ENCODE assay signal across 1 cellular context in the genomic region with DNA sequence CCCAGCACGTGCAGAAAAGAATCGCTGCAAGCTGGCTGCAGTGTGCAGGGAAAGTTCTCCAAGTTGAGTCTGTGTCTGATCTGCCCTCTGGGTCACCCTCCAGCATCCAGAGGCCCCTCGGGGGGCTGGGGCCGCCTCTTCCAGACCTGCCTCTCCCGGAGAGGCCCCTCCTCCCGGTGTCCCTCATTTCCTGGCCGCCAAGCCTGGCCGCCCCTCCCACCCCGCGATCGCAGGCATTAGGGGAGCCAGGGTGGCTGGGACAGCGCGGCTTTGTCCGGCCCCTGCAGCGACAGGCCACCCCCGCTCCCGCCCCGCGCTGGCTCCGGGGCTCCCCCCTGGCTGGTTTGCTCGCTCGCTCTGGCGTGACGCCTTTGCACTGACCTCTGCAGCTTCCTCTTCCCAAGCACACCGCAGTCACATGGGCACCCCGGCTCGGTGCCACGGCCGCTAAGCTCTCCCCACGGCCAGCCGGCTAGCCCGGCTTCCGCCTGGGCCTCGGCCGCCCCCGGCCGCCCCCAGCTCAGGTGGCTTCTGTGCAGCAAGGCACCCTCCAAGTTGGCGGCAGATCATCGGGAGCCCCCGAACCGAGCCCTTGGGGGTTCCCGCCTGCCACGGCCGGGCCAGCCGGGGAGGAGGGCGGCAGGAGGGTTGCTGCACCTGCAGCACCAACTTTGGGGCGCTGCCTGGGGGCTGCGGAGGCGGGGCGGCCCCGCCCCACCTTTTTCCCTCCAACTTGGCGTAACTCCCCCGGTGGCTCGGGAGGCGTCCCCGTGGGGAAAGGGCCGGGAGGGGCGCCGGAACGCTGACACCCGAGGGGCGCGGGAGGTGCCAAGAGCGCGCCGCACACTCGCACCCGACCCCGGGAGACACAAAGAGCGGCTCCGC.
TF ChIP-seq lines count a peak whose summit lies in the region.

No MANE protein-coding gene starts in this region.

TF ChIP-seq in HepG2, 621 proteins besides CTCF, POLR2A, EP300 and RAD21 (continued from another document and continues in another):
- TF ChIP-seq ZMYM2 (CRISPR knock-in tag; IDR thresholded peaks at IDR 0.05) (0 out of 2 replicates have a peak, but pooled peaks have one; percentile 35), BORCS8-MEF2B (CRISPR knock-in tag; IDR thresholded peaks at IDR 0.05) (peak; percentile 21; the same call in 1 of the 2 replicates), ARHGAP35 (CRISPR knock-in tag; IDR thresholded peaks at IDR 0.05; ENCODE audit: borderline replicate concordance) (no peak), ZNF772 (CRISPR knock-in tag; IDR thresholded peaks at IDR 0.05) (peak; percentile 89), ZNF235 (CRISPR knock-in tag; IDR thresholded peaks at IDR 0.05; ENCODE audit: borderline replicate concordance) (no peak; the same call in 1 of the 2 replicates), HNF4A (CRISPR knock-in tag; IDR thresholded peaks at IDR 0.05) (no peak), ZNF460 (CRISPR knock-in tag; IDR thresholded peaks at IDR 0.05; ENCODE audit: borderline replicate concordance) (no peak), ZFP36 (IDR thresholded peaks at IDR 0.05; ENCODE audit: borderline replicate concordance, low read depth, low read length, partially characterized antibody) (no peak), CC2D1A (CRISPR knock-in tag; IDR thresholded peaks at IDR 0.05) (no peak), ZNF724P (CRISPR knock-in tag; IDR thresholded peaks at IDR 0.05; ENCODE audit: borderline replicate concordance) (peak; percentile 74; the same call in 1 of the 2 replicates), ZNF781 (CRISPR knock-in tag; IDR thresholded peaks at IDR 0.05; ENCODE audit: borderline replicate concordance, not compliant biosample characterization) (no peak), AGO1 (IDR thresholded peaks at IDR 0.05; ENCODE audit: low read depth, low read length, poor library complexity, severe bottlenecking) (no peak), ZNF598 (CRISPR knock-in tag; IDR thresholded peaks at IDR 0.05; ENCODE audit: borderline replicate concordance) (0 out of 2 replicates have a peak, but pooled peaks have one; percentile 78), ZNF737 (CRISPR knock-in tag; IDR thresholded peaks at IDR 0.05; ENCODE audit: borderline replicate concordance) (no peak), NFYB (CRISPR knock-in tag; IDR thresholded peaks at IDR 0.05) (no peak), KLF9 (CRISPR knock-in tag; IDR thresholded peaks at IDR 0.05; ENCODE audit: low read depth) (peak; percentile 43; the same call in 1 of the 2 replicates), MBD4 (IDR thresholded peaks at IDR 0.05; ENCODE audit: borderline replicate concordance, low read length) (no peak), ZNF883 (CRISPR knock-in tag; IDR thresholded peaks at IDR 0.05; ENCODE audit: not compliant biosample characterization) (peak; percentile 90), KLF11 (CRISPR knock-in tag; IDR thresholded peaks at IDR 0.05) (0 out of 2 replicates have a peak, but pooled peaks have one; percentile 27), NR2F6 (IDR thresholded peaks at IDR 0.05) (peak; percentile 43), NR2F6 (CRISPR knock-in tag; IDR thresholded peaks at IDR 0.05) (peak; percentile 76; the same call in 1 of the 2 replicates), GTF2F1 (IDR thresholded peaks at IDR 0.05; ENCODE audit: low read length) (no peak), ZNF644 (CRISPR knock-in tag; IDR thresholded peaks at IDR 0.05; ENCODE audit: low read depth) (no peak), TGIF2 (CRISPR knock-in tag; IDR thresholded peaks at IDR 0.05) (no peak), CAMTA2 (CRISPR knock-in tag; IDR thresholded peaks at IDR 0.05; ENCODE audit: borderline replicate concordance) (peak; percentile 72), STAG1 (CRISPR knock-in tag; IDR thresholded peaks at IDR 0.05) (peak; percentile 5; the same call in 1 of the 2 replicates), JDP2 (CRISPR knock-in tag; IDR thresholded peaks at IDR 0.05; ENCODE audit: borderline replicate concordance) (no peak), ZNF652 (CRISPR knock-in tag; IDR thresholded peaks at IDR 0.05; ENCODE audit: borderline replicate concordance, low read depth) (no peak), KDM6A (CRISPR knock-in tag; IDR thresholded peaks at IDR 0.05; ENCODE audit: low read depth) (no peak), ZNF331 (CRISPR knock-in tag; IDR thresholded peaks at IDR 0.05) (peak; percentile 11; the same call in 1 of the 2 replicates), ZKSCAN8 (CRISPR knock-in tag; IDR thresholded peaks at IDR 0.05; ENCODE audit: borderline replicate concordance) (no peak), SAP130 (CRISPR knock-in tag; IDR thresholded peaks at IDR 0.05; ENCODE audit: low read depth) (peak; percentile 72)
- TF ChIP-seq, protein P1, sequence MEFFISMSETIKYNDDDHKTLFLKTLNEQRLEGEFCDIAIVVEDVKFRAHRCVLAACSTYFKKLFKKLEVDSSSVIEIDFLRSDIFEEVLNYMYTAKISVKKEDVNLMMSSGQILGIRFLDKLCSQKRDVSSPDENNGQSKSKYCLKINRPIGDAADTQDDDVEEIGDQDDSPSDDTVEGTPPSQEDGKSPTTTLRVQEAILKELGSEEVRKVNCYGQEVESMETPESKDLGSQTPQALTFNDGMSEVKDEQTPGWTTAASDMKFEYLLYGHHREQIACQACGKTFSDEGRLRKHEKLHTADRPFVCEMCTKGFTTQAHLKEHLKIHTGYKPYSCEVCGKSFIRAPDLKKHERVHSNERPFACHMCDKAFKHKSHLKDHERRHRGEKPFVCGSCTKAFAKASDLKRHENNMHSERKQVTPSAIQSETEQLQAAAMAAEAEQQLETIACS (CRISPR knock-in tag; IDR thresholded peaks at IDR 0.05): peak; percentile 70
- TF ChIP-seq, protein P2, sequence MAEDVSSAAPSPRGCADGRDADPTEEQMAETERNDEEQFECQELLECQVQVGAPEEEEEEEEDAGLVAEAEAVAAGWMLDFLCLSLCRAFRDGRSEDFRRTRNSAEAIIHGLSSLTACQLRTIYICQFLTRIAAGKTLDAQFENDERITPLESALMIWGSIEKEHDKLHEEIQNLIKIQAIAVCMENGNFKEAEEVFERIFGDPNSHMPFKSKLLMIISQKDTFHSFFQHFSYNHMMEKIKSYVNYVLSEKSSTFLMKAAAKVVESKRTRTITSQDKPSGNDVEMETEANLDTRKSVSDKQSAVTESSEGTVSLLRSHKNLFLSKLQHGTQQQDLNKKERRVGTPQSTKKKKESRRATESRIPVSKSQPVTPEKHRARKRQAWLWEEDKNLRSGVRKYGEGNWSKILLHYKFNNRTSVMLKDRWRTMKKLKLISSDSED (CRISPR knock-in tag; IDR thresholded peaks at IDR 0.05): no peak
- TF ChIP-seq, protein P3, sequence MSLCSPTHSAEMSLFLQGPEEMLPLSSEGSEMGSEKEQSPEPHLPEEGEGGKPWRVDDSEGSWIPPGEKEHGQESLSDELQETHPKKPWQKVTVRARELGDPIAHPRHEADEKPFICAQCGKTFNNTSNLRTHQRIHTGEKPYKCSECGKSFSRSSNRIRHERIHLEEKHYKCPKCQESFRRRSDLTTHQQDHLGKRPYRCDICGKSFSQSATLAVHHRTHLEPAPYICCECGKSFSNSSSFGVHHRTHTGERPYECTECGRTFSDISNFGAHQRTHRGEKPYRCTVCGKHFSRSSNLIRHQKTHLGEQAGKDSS (CRISPR knock-in tag; IDR thresholded peaks at IDR 0.05; ENCODE audit: borderline replicate concordance, low read depth): peak; percentile 81; the same call in 1 of the 2 replicates
- TF ChIP-seq, protein P4, sequence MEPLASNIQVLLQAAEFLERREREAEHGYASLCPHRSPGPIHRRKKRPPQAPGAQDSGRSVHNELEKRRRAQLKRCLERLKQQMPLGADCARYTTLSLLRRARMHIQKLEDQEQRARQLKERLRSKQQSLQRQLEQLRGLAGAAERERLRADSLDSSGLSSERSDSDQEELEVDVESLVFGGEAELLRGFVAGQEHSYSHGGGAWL (CRISPR knock-in tag; IDR thresholded peaks at IDR 0.05): peak; percentile 96
- TF ChIP-seq, protein P5, sequence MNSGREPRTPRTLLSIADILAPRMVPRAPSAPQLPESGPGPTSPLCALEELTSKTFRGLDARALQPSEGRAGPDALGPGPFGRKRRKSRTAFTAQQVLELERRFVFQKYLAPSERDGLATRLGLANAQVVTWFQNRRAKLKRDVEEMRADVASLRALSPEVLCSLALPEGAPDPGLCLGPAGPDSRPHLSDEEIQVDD (CRISPR knock-in tag; IDR thresholded peaks at IDR 0.05; ENCODE audit: borderline replicate concordance): no peak
- TF ChIP-seq, protein P6, sequence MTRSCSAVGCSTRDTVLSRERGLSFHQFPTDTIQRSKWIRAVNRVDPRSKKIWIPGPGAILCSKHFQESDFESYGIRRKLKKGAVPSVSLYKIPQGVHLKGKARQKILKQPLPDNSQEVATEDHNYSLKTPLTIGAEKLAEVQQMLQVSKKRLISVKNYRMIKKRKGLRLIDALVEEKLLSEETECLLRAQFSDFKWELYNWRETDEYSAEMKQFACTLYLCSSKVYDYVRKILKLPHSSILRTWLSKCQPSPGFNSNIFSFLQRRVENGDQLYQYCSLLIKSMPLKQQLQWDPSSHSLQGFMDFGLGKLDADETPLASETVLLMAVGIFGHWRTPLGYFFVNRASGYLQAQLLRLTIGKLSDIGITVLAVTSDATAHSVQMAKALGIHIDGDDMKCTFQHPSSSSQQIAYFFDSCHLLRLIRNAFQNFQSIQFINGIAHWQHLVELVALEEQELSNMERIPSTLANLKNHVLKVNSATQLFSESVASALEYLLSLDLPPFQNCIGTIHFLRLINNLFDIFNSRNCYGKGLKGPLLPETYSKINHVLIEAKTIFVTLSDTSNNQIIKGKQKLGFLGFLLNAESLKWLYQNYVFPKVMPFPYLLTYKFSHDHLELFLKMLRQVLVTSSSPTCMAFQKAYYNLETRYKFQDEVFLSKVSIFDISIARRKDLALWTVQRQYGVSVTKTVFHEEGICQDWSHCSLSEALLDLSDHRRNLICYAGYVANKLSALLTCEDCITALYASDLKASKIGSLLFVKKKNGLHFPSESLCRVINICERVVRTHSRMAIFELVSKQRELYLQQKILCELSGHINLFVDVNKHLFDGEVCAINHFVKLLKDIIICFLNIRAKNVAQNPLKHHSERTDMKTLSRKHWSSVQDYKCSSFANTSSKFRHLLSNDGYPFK (CRISPR knock-in tag; IDR thresholded peaks at IDR 0.05; ENCODE audit: borderline replicate concordance): peak; percentile 78; the same call in 1 of the 2 replicates
- TF ChIP-seq, protein P7, sequence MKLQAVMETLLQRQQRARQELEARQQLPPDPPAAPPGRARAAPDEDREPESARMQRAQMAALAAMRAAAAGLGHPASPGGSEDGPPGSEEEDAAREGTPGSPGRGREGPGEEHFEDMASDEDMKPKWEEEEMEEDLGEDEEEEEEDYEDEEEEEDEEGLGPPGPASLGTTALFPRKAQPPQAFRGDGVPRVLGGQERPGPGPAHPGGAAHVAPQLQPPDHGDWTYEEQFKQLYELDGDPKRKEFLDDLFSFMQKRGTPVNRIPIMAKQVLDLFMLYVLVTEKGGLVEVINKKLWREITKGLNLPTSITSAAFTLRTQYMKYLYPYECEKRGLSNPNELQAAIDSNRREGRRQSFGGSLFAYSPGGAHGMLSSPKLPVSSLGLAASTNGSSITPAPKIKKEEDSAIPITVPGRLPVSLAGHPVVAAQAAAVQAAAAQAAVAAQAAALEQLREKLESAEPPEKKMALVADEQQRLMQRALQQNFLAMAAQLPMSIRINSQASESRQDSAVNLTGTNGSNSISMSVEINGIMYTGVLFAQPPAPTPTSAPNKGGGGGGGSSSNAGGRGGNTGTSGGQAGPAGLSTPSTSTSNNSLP (IDR thresholded peaks at IDR 0.05; ENCODE audit: low read depth, low read length): no peak
- TF ChIP-seq, protein P8, sequence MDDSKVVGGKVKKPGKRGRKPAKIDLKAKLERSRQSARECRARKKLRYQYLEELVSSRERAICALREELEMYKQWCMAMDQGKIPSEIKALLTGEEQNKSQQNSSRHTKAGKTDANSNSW (CRISPR knock-in tag; IDR thresholded peaks at IDR 0.05; ENCODE audit: borderline replicate concordance): peak; percentile 56; the same call in 1 of the 2 replicates
- TF ChIP-seq, protein P9, sequence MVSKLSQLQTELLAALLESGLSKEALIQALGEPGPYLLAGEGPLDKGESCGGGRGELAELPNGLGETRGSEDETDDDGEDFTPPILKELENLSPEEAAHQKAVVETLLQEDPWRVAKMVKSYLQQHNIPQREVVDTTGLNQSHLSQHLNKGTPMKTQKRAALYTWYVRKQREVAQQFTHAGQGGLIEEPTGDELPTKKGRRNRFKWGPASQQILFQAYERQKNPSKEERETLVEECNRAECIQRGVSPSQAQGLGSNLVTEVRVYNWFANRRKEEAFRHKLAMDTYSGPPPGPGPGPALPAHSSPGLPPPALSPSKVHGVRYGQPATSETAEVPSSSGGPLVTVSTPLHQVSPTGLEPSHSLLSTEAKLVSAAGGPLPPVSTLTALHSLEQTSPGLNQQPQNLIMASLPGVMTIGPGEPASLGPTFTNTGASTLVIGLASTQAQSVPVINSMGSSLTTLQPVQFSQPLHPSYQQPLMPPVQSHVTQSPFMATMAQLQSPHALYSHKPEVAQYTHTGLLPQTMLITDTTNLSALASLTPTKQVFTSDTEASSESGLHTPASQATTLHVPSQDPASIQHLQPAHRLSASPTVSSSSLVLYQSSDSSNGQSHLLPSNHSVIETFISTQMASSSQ (IDR thresholded peaks at IDR 0.05; ENCODE audit: low read depth): no peak
- TF ChIP-seq, protein P9 (CRISPR knock-in tag; IDR thresholded peaks at IDR 0.05; ENCODE audit: borderline replicate concordance): peak; percentile 73
- TF ChIP-seq, protein P10, sequence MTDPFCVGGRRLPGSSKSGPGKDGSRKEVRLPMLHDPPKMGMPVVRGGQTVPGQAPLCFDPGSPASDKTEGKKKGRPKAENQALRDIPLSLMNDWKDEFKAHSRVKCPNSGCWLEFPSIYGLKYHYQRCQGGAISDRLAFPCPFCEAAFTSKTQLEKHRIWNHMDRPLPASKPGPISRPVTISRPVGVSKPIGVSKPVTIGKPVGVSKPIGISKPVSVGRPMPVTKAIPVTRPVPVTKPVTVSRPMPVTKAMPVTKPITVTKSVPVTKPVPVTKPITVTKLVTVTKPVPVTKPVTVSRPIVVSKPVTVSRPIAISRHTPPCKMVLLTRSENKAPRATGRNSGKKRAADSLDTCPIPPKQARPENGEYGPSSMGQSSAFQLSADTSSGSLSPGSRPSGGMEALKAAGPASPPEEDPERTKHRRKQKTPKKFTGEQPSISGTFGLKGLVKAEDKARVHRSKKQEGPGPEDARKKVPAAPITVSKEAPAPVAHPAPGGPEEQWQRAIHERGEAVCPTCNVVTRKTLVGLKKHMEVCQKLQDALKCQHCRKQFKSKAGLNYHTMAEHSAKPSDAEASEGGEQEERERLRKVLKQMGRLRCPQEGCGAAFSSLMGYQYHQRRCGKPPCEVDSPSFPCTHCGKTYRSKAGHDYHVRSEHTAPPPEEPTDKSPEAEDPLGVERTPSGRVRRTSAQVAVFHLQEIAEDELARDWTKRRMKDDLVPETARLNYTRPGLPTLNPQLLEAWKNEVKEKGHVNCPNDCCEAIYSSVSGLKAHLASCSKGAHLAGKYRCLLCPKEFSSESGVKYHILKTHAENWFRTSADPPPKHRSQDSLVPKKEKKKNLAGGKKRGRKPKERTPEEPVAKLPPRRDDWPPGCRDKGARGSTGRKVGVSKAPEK (CRISPR knock-in tag; IDR thresholded peaks at IDR 0.05; ENCODE audit: borderline replicate concordance): no peak
